Comparison of ENCODE assay signal across 15 cellular contexts in genomic region chr6:166639921-166640320, GRCh38.
"Had no signal": no experiment of that assay in that cellular context is flagged by ENCODE, and none has a peak within 500 bp of the region (broad histone marks: within the 10 kb centered on the region; RNA-seq: fewer than 3 reads in every experiment).

No MANE protein-coding gene starts in this region.

- H3K27me3 ChIP-seq: cardiac muscle cell, pancreas, stomach, vagina had no signal

- H3K36me3 Mint-ChIP-seq: mesothelial cell of epicardium had no signal

- H3K4me1 ChIP-seq: pancreas had no signal

- DNase-seq: activated naive CD4-positive, alpha-beta T cell treated with Interleukin-2 at 50 U/mL for 16 hours; activated T-cell treated with anti-CD3 and anti-CD28 coated beads, Interleukin-2, amount 50 U/mL, for 4 hours; cortex of kidney; effector memory CD4-positive, alpha-beta T cell; erythroblast; stimulated activated CD4-positive, alpha-beta T cell treated with anti-CD3 and anti-CD28 coated beads, Interleukin-4, amount 100 ng/mL, for 4 hours; T-helper 9 cell had no signal

- H3K4me3 ChIP-seq: cardiac muscle cell, pancreas, stomach, vagina had no signal

- H3K27ac ChIP-seq: cardiac muscle cell, pancreas, vagina had no signal

- H3K4me3 Mint-ChIP-seq: activated CD4-positive, alpha-beta memory T cell treated with anti-CD3 and anti-CD28 coated beads for 36 hours; activated naive CD8-positive, alpha-beta T cell treated with anti-CD3 and anti-CD28 coated beads, Interleukin-2, amount 50 U/mL, for 24 hours; activated T-cell treated with anti-CD3 and anti-CD28 coated beads, Interleukin-2, amount 50 U/mL, for 4 hours; neural crest cell had no signal

- FAIRE-seq: pancreas had no signal

- H3K36me3 ChIP-seq: cardiac muscle cell, pancreas, stomach, vagina had no signal

- H3K9me3 ChIP-seq: pancreas, vagina had no signal

- H3K27ac Mint-ChIP-seq: activated CD4-positive, alpha-beta memory T cell treated with anti-CD3 and anti-CD28 coated beads for 36 hours; activated naive CD8-positive, alpha-beta T cell treated with anti-CD3 and anti-CD28 coated beads, Interleukin-2, amount 50 U/mL, for 24 hours; mesothelial cell of epicardium had no signal
